In genomic region chr17:77462101-77462500, GRCh38 we compare ENCODE assay signal across 10 cellular contexts.
DNase-seq lines count a peak whose midpoint lies in the region; ATAC-seq and TF ChIP-seq lines count a peak whose summit lies in the region.
"Had no signal": no experiment of that assay in that cellular context is flagged by ENCODE, and none has a peak within 500 bp of the region (broad histone marks: within the 10 kb centered on the region; RNA-seq: fewer than 3 reads in every experiment).

No MANE protein-coding gene starts in this region.

- H3K27me3 Mint-ChIP-seq in activated T-helper 2 cell treated with anti-CD3 and anti-CD28 coated beads, Interferon-gamma antibody, Interleukin-2, Interleukin-4, amounts not matched to agents 10 μg/mL and 5 μg/mL and 100 μg/mL, durations not matched to agents 14 hours and 24 hours and 36 hours (ENCODE audit: low read depth) = no peaks in the 10 kb centered on the region
- H3K27me3 Mint-ChIP-seq in nephron progenitor cell (ENCODE audit: low read depth, poor library complexity) (no peaks in the 10 kb centered on the region), HFFc6 (ENCODE audit: insufficient read depth) (peaks cover 8% of the 10 kb centered on the region)

- in situ Hi-C loops in GM13976 (cut with MboI; ENCODE audit: low sequenced_read_pairs, unreplicated experiment) = no loop called here

- peaks cover 64% of the 10 kb centered on the region for H3K36me3 Mint-ChIP-seq in activated T-helper 2 cell treated with anti-CD3 and anti-CD28 coated beads, Interferon-gamma antibody, Interleukin-2, Interleukin-4, amounts not matched to agents 10 μg/mL and 5 μg/mL and 100 μg/mL, durations not matched to agents 14 hours and 24 hours and 36 hours (ENCODE audit: low read depth)
- H3K36me3 Mint-ChIP-seq in nephron progenitor cell (ENCODE audit: low read depth) (peaks cover 11% of the 10 kb centered on the region), HFFc6 (ENCODE audit: low read depth) (peaks cover 5% of the 10 kb centered on the region)

- H3K4me3 Mint-ChIP-seq in activated T-helper 2 cell treated with anti-CD3 and anti-CD28 coated beads, Interferon-gamma antibody, Interleukin-2, Interleukin-4, amounts not matched to agents 10 μg/mL and 5 μg/mL and 100 μg/mL, durations not matched to agents 14 hours and 24 hours and 36 hours (ENCODE audit: low read depth) = peak overlapping the region; percentile 99
- H3K4me3 Mint-ChIP-seq in nephron progenitor cell (no peak overlapping the region), HFFc6 (no peak overlapping the region)

- peak; percentile 55 for DNase-seq in GM13976 (ENCODE audit: low spot score)
- peak; percentile 57 for DNase-seq in activated T-helper 2 cell treated with anti-CD3 and anti-CD28 coated beads, Interferon-gamma antibody, Interleukin-2, Interleukin-4, amounts not matched to agents 10 μg/mL and 5 μg/mL and 100 μg/mL, durations not matched to agents 14 hours and 24 hours and 36 hours (ENCODE audit: low spot score)
- DNase-seq in nephron progenitor cell = no peak
- no peak for DNase-seq in dermis blood vessel endothelial cell
- no peak for DNase-seq in HFFc6
- DNase-seq: activated effector memory CD4-positive, alpha-beta T cell treated with anti-CD3 and anti-CD28 coated beads, Interleukin-2, amount 50 U/mL, for 16 hours; NCI-H1105 had no signal

- peaks cover 70% of the 10 kb centered on the region for H3K4me1 Mint-ChIP-seq in activated T-helper 2 cell treated with anti-CD3 and anti-CD28 coated beads, Interferon-gamma antibody, Interleukin-2, Interleukin-4, amounts not matched to agents 10 μg/mL and 5 μg/mL and 100 μg/mL, durations not matched to agents 14 hours and 24 hours and 36 hours (ENCODE audit: low read depth)
- H3K4me1 Mint-ChIP-seq in nephron progenitor cell = peaks cover 84% of the 10 kb centered on the region
- peaks cover 44% of the 10 kb centered on the region for H3K4me1 Mint-ChIP-seq in HFFc6 (ENCODE audit: low read depth)

- intact Hi-C loops in activated T-helper 2 cell treated with anti-CD3 and anti-CD28 coated beads, Interferon-gamma antibody, Interleukin-2, Interleukin-4, amounts not matched to agents 10 μg/mL and 5 μg/mL and 100 μg/mL, durations not matched to agents 14 hours and 24 hours and 36 hours (cut with micrococcal nuclease) = no loop called here

- peak; percentile 31 for ATAC-seq in HG02798 (IDR thresholded peaks at IDR 0.05; ENCODE audit: poor library complexity, unreplicated experiment)
- no peak for ATAC-seq in HG02973 (IDR thresholded peaks at IDR 0.05; ENCODE audit: unreplicated experiment)
- no peak for ATAC-seq in GM21717 (IDR thresholded peaks at IDR 0.05; ENCODE audit: unreplicated experiment)

- H3K27ac Mint-ChIP-seq in activated T-helper 2 cell treated with anti-CD3 and anti-CD28 coated beads, Interferon-gamma antibody, Interleukin-2, Interleukin-4, amounts not matched to agents 10 μg/mL and 5 μg/mL and 100 μg/mL, durations not matched to agents 14 hours and 24 hours and 36 hours = peak overlapping the region; percentile 99
- H3K27ac Mint-ChIP-seq in nephron progenitor cell (peak overlapping the region; percentile 98), HFFc6 (no peak overlapping the region)

- no peaks in the 10 kb centered on the region for H3K9me3 Mint-ChIP-seq in activated T-helper 2 cell treated with anti-CD3 and anti-CD28 coated beads, Interferon-gamma antibody, Interleukin-2, Interleukin-4, amounts not matched to agents 10 μg/mL and 5 μg/mL and 100 μg/mL, durations not matched to agents 14 hours and 24 hours and 36 hours
- peaks cover 3% of the 10 kb centered on the region for H3K9me3 Mint-ChIP-seq in nephron progenitor cell
- H3K9me3 Mint-ChIP-seq in HFFc6 = no peaks in the 10 kb centered on the region

- TF ChIP-seq CTCF in GM13976 (IDR thresholded peaks at IDR 0.05; ENCODE audit: borderline replicate concordance, control extremely low read depth, extremely low read depth, insufficient read depth, missing control alignments) (no peak), nephron progenitor cell (IDR thresholded peaks at IDR 0.05) (no peak), HFFc6 (IDR thresholded peaks at IDR 0.05) (no peak)

Comparison
In these comparisons a context has a peak if more than half of its experiments do, and no peak if none do; other contexts are left out.
1. DNase-seq: peak in GM13976 (single experiment) and activated T-helper 2 cell treated with anti-CD3 and anti-CD28 coated beads, Interferon-gamma antibody, Interleukin-2, Interleukin-4, amounts not matched to agents 10 μg/mL and 5 μg/mL and 100 μg/mL, durations not matched to agents 14 hours and 24 hours and 36 hours (single experiment); none in nephron progenitor cell (single experiment), dermis blood vessel endothelial cell (single experiment) and HFFc6 (single experiment).